ENCODE assay signal across 8 cellular contexts in genomic region chr11:58578635-58579191, GRCh38. TPM values are rescaled to one million over a fixed set of nuclear protein-coding genes. Genes with fewer than 3 reads are reported as not detected.
A peak's percentile ranks its signal among the peaks of the same experiment; 100 is the strongest.
DNase-seq lines count a peak whose midpoint lies in the region; ATAC-seq and TF ChIP-seq lines count a peak whose summit lies in the region.

Gene ZFP91, plus strand, starts transcription at chr11:58579063. Its CDS starts 219 bp downstream, at chr11:58579282.

- H3K4me1 ChIP-seq in OCI-LY7 (ENCODE audit: insufficient read depth, low read length, poor library complexity, severe bottlenecking): peaks cover 45% of the 10 kb centered on the region
- H3K4me1 ChIP-seq in mesodermal cell (ENCODE audit: control insufficient read depth, insufficient read depth, low read length, poor library complexity, severe bottlenecking): peaks cover 7% of the 10 kb centered on the region

- POLR2A ChIA-PET in OCI-LY7 (lab: Charles Lee): interaction anchor here (2.8 kb wide), 1 partner anchor 28 kb away, joined by 12 read pairs; no protein-coding TSS in a partner anchor

- H3K9me3 ChIP-seq in OCI-LY7 (ENCODE audit: low read length) (no peaks in the 10 kb centered on the region), mesodermal cell (ENCODE audit: control insufficient read depth, low read length) (no peaks in the 10 kb centered on the region)

- H3K79me2 ChIP-seq in OCI-LY7 (ENCODE audit: insufficient read depth, low read depth, low read length): peaks cover 74% of the 10 kb centered on the region

- ATAC-seq in GM21447 (IDR thresholded peaks at IDR 0.05; ENCODE audit: unreplicated experiment): peak; percentile 30

- H3K4me3 ChIP-seq in OCI-LY7 (ENCODE audit: low read depth, low read length, poor library complexity, severe bottlenecking): peak within 1 kb of the TSS; percentile 87
- peak within 1 kb of the TSS; percentile 86 for H3K4me3 ChIP-seq in mesodermal cell (ENCODE audit: extremely low read depth, insufficient read depth, low read length, poor library complexity, severe bottlenecking)

- peaks cover 29% of the 10 kb centered on the region for H3K4me1 Mint-ChIP-seq in endothelial cell (ENCODE audit: unreplicated experiment)

- DNase-seq in COR-L47 (lab: John Stamatoyannopoulos, UW) (peak; percentile 98), HuH-7.5 (ENCODE audit: low spot score) (peak; percentile 47), OCI-LY7 (ENCODE audit: low spot score) (peak; percentile 98), endothelial cell (ENCODE audit: low spot score) (peak; percentile 94)
- peak; percentile 96 for DNase-seq in activated CD8-positive, alpha-beta memory T cell treated with anti-CD3 and anti-CD28 coated beads, Interleukin-2, amount 50 U/mL, for 48 hours
- DNase-seq in stimulated activated CD8-positive, alpha-beta memory T cell treated with anti-CD3 and anti-CD28 coated beads, Interleukin-15, amount 100 ng/mL, for 24 hours (ENCODE audit: low read depth): peak; percentile 88

- peak within 1 kb of the TSS; percentile 96 for H3K4me2 ChIP-seq in OCI-LY7 (ENCODE audit: low read length)

- H3K9me3 Mint-ChIP-seq in endothelial cell (ENCODE audit: unreplicated experiment): no peaks in the 10 kb centered on the region

- CTCF ChIA-PET in OCI-LY7 (lab: Charles Lee; ENCODE audit: unreplicated experiment): no interaction called here

- TF ChIP-seq CTCF in OCI-LY7 (conservative IDR thresholded peaks at IDR 0.05; ENCODE audit: low read length): no peak
- no peak for TF ChIP-seq CTCF in endothelial cell (IDR thresholded peaks at IDR 0.05; ENCODE audit: unreplicated experiment)

- no peaks in the 10 kb centered on the region for H3K9me2 ChIP-seq in OCI-LY7 (ENCODE audit: insufficient read depth, low read length)

- H3K36me3 Mint-ChIP-seq in endothelial cell (ENCODE audit: low read depth, unreplicated experiment): peaks cover 17% of the 10 kb centered on the region

- H3K27ac ChIP-seq in OCI-LY7 (ENCODE audit: low read depth, low read length, poor library complexity, severe bottlenecking): peak within 1 kb of the TSS; percentile 95
- peak within 1 kb of the TSS; percentile 100 for H3K27ac ChIP-seq in mesodermal cell (ENCODE audit: low read depth, low read length, severe bottlenecking)

- peak within 1 kb of the TSS; percentile 100 for H3K27ac Mint-ChIP-seq in endothelial cell (ENCODE audit: unreplicated experiment)

- 0 to 3% methylated on average over 13 to 19 of the region's 51 CpGs for WGBS in mesodermal cell (ENCODE audit: insufficient coverage in 2 of 2), 2 experiments

- H2AFZ ChIP-seq in OCI-LY7 (ENCODE audit: low read length): peak within 1 kb of the TSS; percentile 39; the same call in 1 of the 2 replicates

- H3K4me3 Mint-ChIP-seq in endothelial cell (ENCODE audit: unreplicated experiment): peak within 1 kb of the TSS; percentile 98

- H3K36me3 ChIP-seq in OCI-LY7 (ENCODE audit: insufficient read depth, low read length): peaks cover 36% of the 10 kb centered on the region
- no peaks in the 10 kb centered on the region for H3K36me3 ChIP-seq in mesodermal cell (ENCODE audit: control insufficient read depth, insufficient read depth, low read length)

- peaks cover 20% of the 10 kb centered on the region for H3K27me3 Mint-ChIP-seq in endothelial cell (ENCODE audit: unreplicated experiment)

- peaks cover 30% of the 10 kb centered on the region for H4K20me1 ChIP-seq in OCI-LY7 (ENCODE audit: insufficient read depth, low read length)

- BruUV-seq in OCI-LY7 (replicated peaks; lab: Mats Ljungman, UMichigan): no TSS peak

- intact Hi-C loops in OCI-LY7 (cut with micrococcal nuclease; ENCODE audit: unreplicated experiment): loop anchor here (1.0 to 5.0 kb wide), 9 partner anchors 209 to 1251 kb away; partner anchors contain the start of genes FAM111B, OSBP, SELENOH and ZDHHC5

RNA-seq across cellular contexts. Expression of gene ZFP91, which starts in this region (rescaled TPM):
- 36.9 and 38.7 TPM in 2 replicates for total RNA-seq in OCI-LY7 (2014; rRNA removed; shearing (Covaris generic))
- total RNA-seq in OCI-LY7 (2022): 50.9 and 60.5 TPM in 2 replicates
- total RNA-seq in endothelial cell (ENCODE audit: unreplicated experiment): 28.4 TPM
- polyA plus RNA-seq in mesodermal cell (2013, experiment 1 of 2): 29.4 TPM
- polyA plus RNA-seq in mesodermal cell (2013, experiment 2 of 2): 31.1 TPM

Comparison
In these comparisons a context has a peak if more than half of its experiments do, and no peak if none do; other contexts are left out.
1. Peak in every context shown above with its lines: DNase-seq, ATAC-seq, H3K4me3 ChIP-seq and H3K27ac ChIP-seq.
2. DNase-seq: peak in every context shown above with its lines; median percentile 98 in COR-L47; 98 in OCI-LY7; 96 in activated CD8-positive, alpha-beta memory T cell treated with anti-CD3 and anti-CD28 coated beads, Interleukin-2, amount 50 U/mL, for 48 hours; 94 in endothelial cell; 88 in stimulated activated CD8-positive, alpha-beta memory T cell treated with anti-CD3 and anti-CD28 coated beads, Interleukin-15, amount 100 ng/mL, for 24 hours; 47 in HuH-7.5.